ENCODE assay signal across 1 cellular context in the genomic region with DNA sequence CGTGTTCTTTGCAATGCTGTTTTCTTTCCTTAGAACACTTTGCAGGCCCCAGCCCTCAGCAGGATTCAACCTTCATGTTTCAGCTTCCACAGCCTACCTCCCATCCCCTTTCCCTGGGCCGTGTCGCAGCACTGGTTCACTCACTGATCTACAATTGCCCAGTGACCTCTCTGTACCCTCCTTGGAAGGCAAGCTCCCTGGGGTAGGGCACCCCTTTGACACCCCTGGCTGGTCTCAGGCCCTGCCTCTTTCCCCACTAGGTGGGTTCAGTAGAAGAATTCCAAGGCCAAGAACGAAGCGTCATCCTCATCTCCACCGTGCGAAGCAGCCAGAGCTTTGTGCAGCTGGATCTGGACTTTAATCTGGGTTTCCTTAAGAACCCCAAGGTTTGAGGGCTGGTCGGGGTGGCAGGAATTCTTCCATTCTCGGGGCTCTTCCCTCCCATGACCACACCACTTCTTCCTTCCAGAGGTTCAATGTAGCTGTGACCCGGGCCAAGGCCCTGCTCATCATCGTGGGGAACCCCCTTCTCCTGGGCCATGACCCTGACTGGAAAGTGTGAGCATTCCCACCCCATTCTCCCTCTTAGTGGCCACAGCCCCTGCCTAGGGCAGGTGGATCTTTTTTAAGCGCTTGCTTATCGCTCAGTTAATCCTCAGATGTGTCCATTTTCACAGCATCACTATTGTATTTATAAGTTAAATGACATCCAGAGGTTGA.
TF ChIP-seq lines count a peak whose summit lies in the region.

No MANE protein-coding gene starts in this region.

TF ChIP-seq in K562, 482 proteins besides CTCF, POLR2A, EP300 and RAD21 (continued from another document):
- TF ChIP-seq MYBL2 (IDR thresholded peaks at IDR 0.05; ENCODE audit: low read depth) (no peak), MYBL2 (CRISPR knock-in tag; IDR thresholded peaks at IDR 0.05; ENCODE audit: borderline replicate concordance) (no peak), DDX20 (tag; IDR thresholded peaks at IDR 0.05; ENCODE audit: low read depth) (0 out of 2 replicates have a peak, but pooled peaks have one; percentile 53)
